Comparison of ENCODE assay signal across 9 cellular contexts in the genomic region with DNA sequence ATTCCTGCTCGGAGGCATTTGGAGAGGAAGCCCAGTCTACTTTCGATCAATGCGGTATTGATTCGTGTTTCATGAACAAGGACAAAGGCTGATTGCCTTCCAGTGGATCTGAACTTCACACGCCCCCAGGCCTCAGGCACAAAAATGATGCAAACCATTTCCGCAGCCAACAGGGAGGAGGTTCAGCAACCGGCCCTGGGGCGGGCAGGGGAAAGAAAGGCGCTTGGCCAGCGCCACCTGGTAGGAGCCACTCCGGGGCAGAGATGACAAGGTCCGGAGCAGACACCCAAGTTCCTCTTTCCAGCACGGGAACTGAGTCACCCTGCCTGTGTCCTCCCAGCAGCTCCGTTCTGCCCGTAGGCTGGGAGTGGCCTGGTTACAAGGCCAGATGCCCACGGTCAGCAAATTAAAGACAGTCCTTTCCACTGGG.
A peak's percentile ranks its signal among the peaks of the same experiment; 100 is the strongest.
DNase-seq lines count a peak whose midpoint lies in the region; TF ChIP-seq lines count a peak whose summit lies in the region.
"Had no signal": no experiment of that assay in that cellular context is flagged by ENCODE, and none has a peak within 500 bp of the region (broad histone marks: within the 10 kb centered on the region; RNA-seq: fewer than 3 reads in every experiment).

No MANE protein-coding gene starts in this region.

- peaks cover 5% of the 10 kb centered on the region for H3K9me3 Mint-ChIP-seq in mesothelial cell of epicardium
- no peaks in the 10 kb centered on the region for H3K9me3 Mint-ChIP-seq in activated naive CD4-positive, alpha-beta T cell treated with anti-CD3 and anti-CD28 coated beads, Interleukin-2, amount 10 ng/mL, durations not matched to agents 7 days and 5 days
- H3K9me3 Mint-ChIP-seq: activated naive CD4-positive, alpha-beta T cell treated with anti-CD3 and anti-CD28 coated beads, Interleukin-2, amount 50 U/mL, for 24 hours had no signal

- WGBS in neuronal stem cell (ENCODE audit: extremely low coverage in 2 of 2, insufficient read length in 2 of 2, insufficient replicate concordance in 1 of 2), 2 donors = no CpG with 5 or more reads among the region's 16 CpGs

- peaks cover 0 to 2% of the 10 kb centered on the region in 2 donors for H3K9me3 ChIP-seq in neuronal stem cell (replicated peaks in 1 of 2; ENCODE audit: control insufficient read depth in 2 of 2, insufficient read depth in 1 of 2, low read depth in 1 of 2, low read length in 2 of 2)

- TF ChIP-seq CTCF in GM06990 (IDR thresholded peaks at IDR 0.05; ENCODE audit: insufficient read depth, low read length, poor library complexity, severe bottlenecking) (peak; percentile 2), epithelial cell of esophagus (IDR thresholded peaks at IDR 0.05; ENCODE audit: insufficient read depth, low read depth, low read length, missing control alignments) (no peak), mesothelial cell of epicardium (IDR thresholded peaks at IDR 0.05; ENCODE audit: unreplicated experiment) (no peak)

- H2BK15ac ChIP-seq in neuronal stem cell (ENCODE audit: low read length) = no peak overlapping the region

- no peak overlapping the region for H4K91ac ChIP-seq in neuronal stem cell (ENCODE audit: low read depth, low read length, poor library complexity)

- no peak overlapping the region for H2BK5ac ChIP-seq in neuronal stem cell (ENCODE audit: low read length)

- H3K18ac ChIP-seq in neuronal stem cell (ENCODE audit: low read length) = peak overlapping the region; percentile 18

- CTCF ChIA-PET in activated naive CD4-positive, alpha-beta T cell treated with anti-CD3 and anti-CD28 coated beads, Interleukin-2, amount 10 ng/mL, durations not matched to agents 7 days and 5 days (lab: Charles Lee) = interaction anchor here (1.0 kb wide), 1 partner anchor 45 kb away, joined by 3 read pairs; no protein-coding TSS in a partner anchor

- H2AFZ ChIP-seq in neuronal stem cell (ENCODE audit: low read length) = peak overlapping the region; percentile 29

- H3K36me3 ChIP-seq in GM06990 (ENCODE audit: control insufficient read depth, insufficient read depth, low read length) (no peaks in the 10 kb centered on the region), neuronal stem cell (replicated peaks in 1 of 2; ENCODE audit: control insufficient read depth in 2 of 2, insufficient read depth in 2 of 2, low read length in 2 of 2) (no peaks in the 10 kb centered on the region)

- H3K4me3 Mint-ChIP-seq in mesothelial cell of epicardium = no peak overlapping the region
- no peak overlapping the region for H3K4me3 Mint-ChIP-seq in activated naive CD4-positive, alpha-beta T cell treated with anti-CD3 and anti-CD28 coated beads, Interleukin-2, amount 10 ng/mL, durations not matched to agents 7 days and 5 days
- H3K4me3 Mint-ChIP-seq: activated naive CD4-positive, alpha-beta T cell treated with anti-CD3 and anti-CD28 coated beads, Interleukin-2, amount 50 U/mL, for 24 hours had no signal

- no peak overlapping the region for H3K27ac Mint-ChIP-seq in mesothelial cell of epicardium
- no peak overlapping the region for H3K27ac Mint-ChIP-seq in activated naive CD4-positive, alpha-beta T cell treated with anti-CD3 and anti-CD28 coated beads, Interleukin-2, amount 10 ng/mL, durations not matched to agents 7 days and 5 days
- H3K27ac Mint-ChIP-seq: activated naive CD4-positive, alpha-beta T cell treated with anti-CD3 and anti-CD28 coated beads, Interleukin-2, amount 50 U/mL, for 24 hours had no signal

- H3K27ac ChIP-seq in neuronal stem cell (replicated peaks; ENCODE audit: low read length) = no peak overlapping the region

- H3K79me1 ChIP-seq in neuronal stem cell (ENCODE audit: low read depth, low read length) = no peaks in the 10 kb centered on the region

- no peak overlapping the region for H3K4ac ChIP-seq in neuronal stem cell (ENCODE audit: low read length)

- no peak overlapping the region for H3K4me2 ChIP-seq in neuronal stem cell (ENCODE audit: insufficient read depth, low read length, poor library complexity, severe bottlenecking)

- no peaks in the 10 kb centered on the region for H3K36me3 Mint-ChIP-seq in mesothelial cell of epicardium
- H3K36me3 Mint-ChIP-seq in activated naive CD4-positive, alpha-beta T cell treated with anti-CD3 and anti-CD28 coated beads, Interleukin-2, amount 10 ng/mL, durations not matched to agents 7 days and 5 days = no peaks in the 10 kb centered on the region
- H3K36me3 Mint-ChIP-seq: activated naive CD4-positive, alpha-beta T cell treated with anti-CD3 and anti-CD28 coated beads, Interleukin-2, amount 50 U/mL, for 24 hours had no signal

- H3K27me3 Mint-ChIP-seq in mesothelial cell of epicardium (ENCODE audit: low read depth) = no peaks in the 10 kb centered on the region
- H3K27me3 Mint-ChIP-seq in activated naive CD4-positive, alpha-beta T cell treated with anti-CD3 and anti-CD28 coated beads, Interleukin-2, amount 10 ng/mL, durations not matched to agents 7 days and 5 days = peaks cover 22% of the 10 kb centered on the region
- H3K27me3 Mint-ChIP-seq: activated naive CD4-positive, alpha-beta T cell treated with anti-CD3 and anti-CD28 coated beads, Interleukin-2, amount 50 U/mL, for 24 hours had no signal

- no peaks in the 10 kb centered on the region for H3K4me1 ChIP-seq in neuronal stem cell (ENCODE audit: control insufficient read depth in 2 of 2, insufficient read depth in 1 of 2, low read depth in 1 of 2, low read length in 2 of 2)

- H3K27me3 ChIP-seq in GM06990 (replicated peaks; ENCODE audit: control insufficient read depth, insufficient read depth, low read length) = no peaks in the 10 kb centered on the region
- H3K27me3 ChIP-seq in neuronal stem cell (ENCODE audit: control insufficient read depth in 3 of 3, insufficient read depth in 3 of 3, low read depth in 1 of 3, low read length in 3 of 3) = peaks cover 0 to 3% (median 0%) of the 10 kb centered on the region in 3 experiments

- no peak overlapping the region for H3K4me3 ChIP-seq in GM06990 (replicated peaks; ENCODE audit: low read depth, low read length)
- H3K4me3 ChIP-seq in epithelial cell of esophagus (ENCODE audit: low read length) = no peak overlapping the region
- H3K4me3 ChIP-seq in neuronal stem cell (ENCODE audit: low read length in 2 of 2) = no peak overlapping the region

- H2AK5ac ChIP-seq in neuronal stem cell (ENCODE audit: low read depth, low read length) = peak overlapping the region; percentile 3

- DNase-seq in GM06990 (ENCODE audit: extremely low read depth, insufficient read length) (peak; percentile 45), NOMO-1 treated with dmso at 0.1 percent for 144 hours (lab: John Stamatoyannopoulos, UW; ENCODE audit: unreplicated experiment) (peak; percentile 96), epithelial cell of esophagus (ENCODE audit: low read depth) (peak; percentile 63), neuronal stem cell (ENCODE audit: low spot score) (no peak), mesothelial cell of epicardium (ENCODE audit: low spot score in 2 of 2, unreplicated experiment in 2 of 2) (no peak), NCI-H1417 treated with DMSO at 0.1 percent for 48 hours (lab: John Stamatoyannopoulos, UW) (no peak)
- DNase-seq in stimulated activated CD4-positive, alpha-beta T cell treated with anti-CD3 and anti-CD28 coated beads, Interleukin-15, amount 100 ng/mL, for 24 hours = no peak
- no peak for DNase-seq in activated naive CD4-positive, alpha-beta T cell treated with anti-CD3 and anti-CD28 coated beads, Interleukin-2, amount 10 ng/mL, durations not matched to agents 7 days and 5 days

- H3K9ac ChIP-seq in neuronal stem cell (ENCODE audit: low read depth, low read length, poor library complexity) = no peak overlapping the region

- no peak overlapping the region for H3K14ac ChIP-seq in neuronal stem cell (ENCODE audit: low read length)

- no peak overlapping the region for H2BK120ac ChIP-seq in neuronal stem cell (ENCODE audit: low read depth, low read length)

- H4K8ac ChIP-seq in neuronal stem cell (ENCODE audit: low read depth, low read length) = no peak overlapping the region

- no peak overlapping the region for H3K23ac ChIP-seq in neuronal stem cell (ENCODE audit: low read depth, low read length, poor library complexity)

- no peak overlapping the region for H2BK12ac ChIP-seq in neuronal stem cell (ENCODE audit: low read length)

- H3K4me1 Mint-ChIP-seq in mesothelial cell of epicardium = peaks cover 16% of the 10 kb centered on the region
- H3K4me1 Mint-ChIP-seq in activated naive CD4-positive, alpha-beta T cell treated with anti-CD3 and anti-CD28 coated beads, Interleukin-2, amount 10 ng/mL, durations not matched to agents 7 days and 5 days = no peaks in the 10 kb centered on the region
- H3K4me1 Mint-ChIP-seq: activated naive CD4-positive, alpha-beta T cell treated with anti-CD3 and anti-CD28 coated beads, Interleukin-2, amount 50 U/mL, for 24 hours had no signal

Comparison
In these comparisons a context has a peak if more than half of its experiments do, and no peak if none do; other contexts are left out.
1. DNase-seq: peak in GM06990 (single experiment), NOMO-1 treated with dmso at 0.1 percent for 144 hours (single experiment) and epithelial cell of esophagus (single experiment); none in neuronal stem cell (single experiment), stimulated activated CD4-positive, alpha-beta T cell treated with anti-CD3 and anti-CD28 coated beads, Interleukin-15, amount 100 ng/mL, for 24 hours (single experiment), mesothelial cell of epicardium (0 of 2), NCI-H1417 treated with DMSO at 0.1 percent for 48 hours (single experiment) and activated naive CD4-positive, alpha-beta T cell treated with anti-CD3 and anti-CD28 coated beads, Interleukin-2, amount 10 ng/mL, durations not matched to agents 7 days and 5 days (single experiment).